In genomic region chr11:32433249-32434115, GRCh38 we compare ENCODE assay signal across 13 cellular contexts. TPM values are rescaled to one million over a fixed set of nuclear protein-coding genes. Genes with fewer than 3 reads are reported as not detected.
A peak's percentile ranks its signal among the peaks of the same experiment; 100 is the strongest.
DNase-seq lines count a peak whose midpoint lies in the region; ATAC-seq, FAIRE-seq and TF ChIP-seq lines count a peak whose summit lies in the region.
"Had no signal": no experiment of that assay in that cellular context is flagged by ENCODE, and none has a peak within 500 bp of the region (broad histone marks: within the 10 kb centered on the region; RNA-seq: fewer than 3 reads in every experiment).

No MANE protein-coding gene starts in this region.

- peak overlapping the region; percentile 56 to 65 for H3K4me3 ChIP-seq in kidney (ENCODE audit: low read length in 2 of 2)

- H3K9ac ChIP-seq in kidney (ENCODE audit: low read length in 2 of 2), result peak overlapping the region in 1 of 2 donors; percentile 24
- H3K9ac ChIP-seq: KMS-11 had no signal

- H3K4me1 ChIP-seq in kidney (ENCODE audit: control insufficient read depth in 1 of 2, insufficient read depth in 1 of 2, low read depth in 1 of 2, low read length in 2 of 2), result peaks cover 0 to 6% of the 10 kb centered on the region in 2 donors

- POLR2A ChIA-PET in activated CD8-positive, alpha-beta T cell treated with anti-CD3 and anti-CD28 coated beads, Interleukin-2, amount 10 ng/mL, durations not matched to agents 7 days and 5 days (lab: Charles Lee), result no interaction called here
- POLR2A ChIA-PET in activated CD8-positive, alpha-beta T cell treated with anti-CD3 and anti-CD28 coated beads for 36 hours (lab: Charles Lee), result no interaction called here

- H3K4me1 Mint-ChIP-seq in activated CD8-positive, alpha-beta T cell treated with anti-CD3 and anti-CD28 coated beads, Interleukin-2, amount 10 ng/mL, durations not matched to agents 7 days and 5 days (ENCODE audit: low read depth), result peaks cover 28% of the 10 kb centered on the region
- H3K4me1 Mint-ChIP-seq in activated CD8-positive, alpha-beta T cell treated with anti-CD3 and anti-CD28 coated beads for 36 hours (ENCODE audit: low read depth), result peaks cover 25% of the 10 kb centered on the region
- peaks cover 17 to 61% of the 10 kb centered on the region in 2 donors for H3K4me1 Mint-ChIP-seq in stimulated activated naive B cell treated with anti-CD40 and anti-IgM and Interleukin-4, amounts not matched to agents 10 μg/mL and 1 μg/mL and 100 μg/mL, for 72 hours

- no peak for TF ChIP-seq CTCF in activated CD8-positive, alpha-beta T cell treated with anti-CD3 and anti-CD28 coated beads for 36 hours (IDR thresholded peaks at IDR 0.05)
- TF ChIP-seq CTCF in kidney (IDR thresholded peaks at IDR 0.05; ENCODE audit: borderline replicate concordance, extremely low read depth, insufficient read depth), result no peak

- H3K4me3 Mint-ChIP-seq in activated CD8-positive, alpha-beta T cell treated with anti-CD3 and anti-CD28 coated beads, Interleukin-2, amount 10 ng/mL, durations not matched to agents 7 days and 5 days, result peak overlapping the region; percentile 18
- no peak overlapping the region for H3K4me3 Mint-ChIP-seq in activated CD8-positive, alpha-beta T cell treated with anti-CD3 and anti-CD28 coated beads for 36 hours
- H3K4me3 Mint-ChIP-seq in stimulated activated naive B cell treated with anti-CD40 and anti-IgM and Interleukin-4, amounts not matched to agents 10 μg/mL and 1 μg/mL and 100 μg/mL, for 72 hours, result peak overlapping the region in 1 of 2 donors; percentile 28

- H3K27ac ChIP-seq in kidney (ENCODE audit: low read depth in 2 of 2, low read length in 2 of 2), result peak overlapping the region; percentile 32 to 41
- H3K27ac ChIP-seq: KMS-11, thyroid gland had no signal

- no peak overlapping the region for H3K27ac Mint-ChIP-seq in activated CD8-positive, alpha-beta T cell treated with anti-CD3 and anti-CD28 coated beads, Interleukin-2, amount 10 ng/mL, durations not matched to agents 7 days and 5 days
- no peak overlapping the region for H3K27ac Mint-ChIP-seq in activated CD8-positive, alpha-beta T cell treated with anti-CD3 and anti-CD28 coated beads for 36 hours
- H3K27ac Mint-ChIP-seq in stimulated activated naive B cell treated with anti-CD40 and anti-IgM and Interleukin-4, amounts not matched to agents 10 μg/mL and 1 μg/mL and 100 μg/mL, for 72 hours, result peak overlapping the region; percentile 92
- H3K27ac Mint-ChIP-seq: activated T-helper 2 cell treated with anti-CD3 and anti-CD28 coated beads, Interferon-gamma antibody, Interleukin-2, Interleukin-4, amounts not matched to agents 10 μg/mL and 5 μg/mL and 100 μg/mL, durations not matched to agents 14 hours and 24 hours and 36 hours had no signal

- no peaks in the 10 kb centered on the region for H3K9me3 ChIP-seq in kidney (ENCODE audit: control insufficient read depth in 1 of 2, low read length in 2 of 2)
- H3K9me3 ChIP-seq: thyroid gland had no signal

- no peak for FAIRE-seq in kidney (lab: Jason Lieb, UNC)

- no peak for ATAC-seq in activated CD8-positive, alpha-beta T cell treated with anti-CD3 and anti-CD28 coated beads, Interleukin-2, amount 10 ng/mL, durations not matched to agents 7 days and 5 days
- ATAC-seq in activated CD8-positive, alpha-beta T cell treated with anti-CD3 and anti-CD28 coated beads for 36 hours, result no peak
- ATAC-seq in stimulated activated naive B cell treated with anti-CD40 and anti-IgM and Interleukin-4, amounts not matched to agents 10 μg/mL and 1 μg/mL and 100 μg/mL, for 72 hours (replicated peaks), result no peak

- no peaks in the 10 kb centered on the region for H3K36me3 Mint-ChIP-seq in activated CD8-positive, alpha-beta T cell treated with anti-CD3 and anti-CD28 coated beads, Interleukin-2, amount 10 ng/mL, durations not matched to agents 7 days and 5 days (ENCODE audit: low read depth)
- H3K36me3 Mint-ChIP-seq in activated CD8-positive, alpha-beta T cell treated with anti-CD3 and anti-CD28 coated beads for 36 hours (ENCODE audit: low read depth), result no peaks in the 10 kb centered on the region
- peaks cover 0 to 4% of the 10 kb centered on the region in 2 donors for H3K36me3 Mint-ChIP-seq in stimulated activated naive B cell treated with anti-CD40 and anti-IgM and Interleukin-4, amounts not matched to agents 10 μg/mL and 1 μg/mL and 100 μg/mL, for 72 hours

- no peaks in the 10 kb centered on the region for H3K9me3 Mint-ChIP-seq in activated CD8-positive, alpha-beta T cell treated with anti-CD3 and anti-CD28 coated beads, Interleukin-2, amount 10 ng/mL, durations not matched to agents 7 days and 5 days (ENCODE audit: insufficient read depth)
- no peaks in the 10 kb centered on the region for H3K9me3 Mint-ChIP-seq in activated CD8-positive, alpha-beta T cell treated with anti-CD3 and anti-CD28 coated beads for 36 hours
- H3K9me3 Mint-ChIP-seq in stimulated activated naive B cell treated with anti-CD40 and anti-IgM and Interleukin-4, amounts not matched to agents 10 μg/mL and 1 μg/mL and 100 μg/mL, for 72 hours, result no peaks in the 10 kb centered on the region
- H3K9me3 Mint-ChIP-seq: activated T-helper 2 cell treated with anti-CD3 and anti-CD28 coated beads, Interferon-gamma antibody, Interleukin-2, Interleukin-4, amounts not matched to agents 10 μg/mL and 5 μg/mL and 100 μg/mL, durations not matched to agents 14 hours and 24 hours and 36 hours had no signal

- no peaks in the 10 kb centered on the region for H3K36me3 ChIP-seq in kidney (ENCODE audit: control insufficient read depth in 1 of 2, insufficient read depth in 2 of 2, low read length in 2 of 2)
- H3K36me3 ChIP-seq: thyroid gland had no signal

- DNase-seq in activated CD8-positive, alpha-beta T cell treated with anti-CD3 and anti-CD28 coated beads, Interleukin-2, amount 10 ng/mL, durations not matched to agents 7 days and 5 days, result no peak
- no peak for DNase-seq in activated CD8-positive, alpha-beta T cell treated with anti-CD3 and anti-CD28 coated beads for 36 hours
- DNase-seq in RPMI7951 (ENCODE audit: low read depth) (peak; percentile 22), kidney (no peak), midbrain (lab: John Stamatoyannopoulos, UW) (no peak), posterior vena cava (ENCODE audit: low spot score) (no peak), HK-2 (ENCODE audit: unreplicated experiment) (no peak)
- no peak for DNase-seq in stimulated activated naive B cell treated with anti-CD40 and anti-IgM and Interleukin-4, amounts not matched to agents 10 μg/mL and 1 μg/mL and 100 μg/mL, for 72 hours
- DNase-seq: NCI-H510A, thyroid gland had no signal

- CTCF ChIA-PET in activated CD8-positive, alpha-beta T cell treated with anti-CD3 and anti-CD28 coated beads, Interleukin-2, amount 10 ng/mL, durations not matched to agents 7 days and 5 days (lab: Charles Lee), result interaction anchor here (1.7 kb wide), 1 partner anchor 110 kb away, joined by 3 read pairs; no protein-coding TSS in a partner anchor
- CTCF ChIA-PET in activated CD8-positive, alpha-beta T cell treated with anti-CD3 and anti-CD28 coated beads for 36 hours (lab: Charles Lee), result no interaction called here

- intact Hi-C loops in activated CD8-positive, alpha-beta T cell treated with anti-CD3 and anti-CD28 coated beads for 36 hours (cut with micrococcal nuclease), result loop anchor here (10.0 kb wide), 1 partner anchor 729 kb away; no protein-coding TSS in a partner anchor
- intact Hi-C loops in kidney (cut with DNase I) (no loop called here), posterior vena cava (cut with DNase I) (no loop called here)

- H3K27me3 Mint-ChIP-seq in activated CD8-positive, alpha-beta T cell treated with anti-CD3 and anti-CD28 coated beads, Interleukin-2, amount 10 ng/mL, durations not matched to agents 7 days and 5 days (ENCODE audit: low read depth), result peaks cover 79% of the 10 kb centered on the region
- peaks cover 83% of the 10 kb centered on the region for H3K27me3 Mint-ChIP-seq in activated CD8-positive, alpha-beta T cell treated with anti-CD3 and anti-CD28 coated beads for 36 hours
- H3K27me3 Mint-ChIP-seq in stimulated activated naive B cell treated with anti-CD40 and anti-IgM and Interleukin-4, amounts not matched to agents 10 μg/mL and 1 μg/mL and 100 μg/mL, for 72 hours, result peaks cover 81 to 94% of the 10 kb centered on the region in 2 donors

RNA-seq across cellular contexts. Expression of gene WT1, which starts 1.9 kb away (rescaled TPM):
- not detected for total RNA-seq in activated CD8-positive, alpha-beta T cell treated with anti-CD3 and anti-CD28 coated beads, Interleukin-2, amount 10 ng/mL, durations not matched to agents 7 days and 5 days
- not detected for total RNA-seq in activated CD8-positive, alpha-beta T cell treated with anti-CD3 and anti-CD28 coated beads for 36 hours
- total RNA-seq in RPMI7951 (2014; rRNA removed; shearing (Covaris generic)), result 7.8 and 11.5 TPM in 2 replicates
- total RNA-seq in kidney, result 0.66 TPM
- polyA plus RNA-seq in kidney (ENCODE audit: insufficient read depth, low read depth, low replicate concordance), result 15.0 TPM
- total RNA-seq in posterior vena cava, result 1 to 10 TPM; 1.4 to 3.4 TPM
- total RNA-seq: activated T-helper 2 cell treated with anti-CD3 and anti-CD28 coated beads, Interferon-gamma antibody, Interleukin-2, Interleukin-4, amounts not matched to agents 10 μg/mL and 5 μg/mL and 100 μg/mL, durations not matched to agents 14 hours and 24 hours and 36 hours; T-helper 2 cell treated with Interferon-gamma antibody and Interleukin-4, amounts not matched to agents 100 ng/mL and 5 ng/mL, for 36 hours had no signal
